ENCODE assay signal across 10 cellular contexts in genomic region chr15:60575995-60576394, GRCh38.
DNase-seq lines count a peak whose midpoint lies in the region; ATAC-seq, FAIRE-seq and TF ChIP-seq lines count a peak whose summit lies in the region.
"Had no signal": no experiment of that assay in that cellular context is flagged by ENCODE, and none has a peak within 500 bp of the region (broad histone marks: within the 10 kb centered on the region; RNA-seq: fewer than 3 reads in every experiment).

No MANE protein-coding gene starts in this region.

- peaks cover 22% of the 10 kb centered on the region for H3K36me3 Mint-ChIP-seq in activated T-helper 2 cell treated with anti-CD3 and anti-CD28 coated beads, Interferon-gamma antibody, Interleukin-2, Interleukin-4, amounts not matched to agents 10 μg/mL and 5 μg/mL and 100 μg/mL, durations not matched to agents 14 hours and 24 hours and 36 hours (ENCODE audit: low read depth)

- POLR2A ChIA-PET in A549 (lab: Yijun Ruan, JAX), result no interaction called here

- H3K27ac ChIP-seq in A549, result no peak overlapping the region

- ATAC-seq in A549 (peak; percentile 81 to 84), left lobe of liver (peak; percentile 81), GM18868 (IDR thresholded peaks at IDR 0.05; ENCODE audit: unreplicated experiment) (no peak)

- in situ Hi-C loops in GM13976 (cut with MboI; ENCODE audit: low sequenced_read_pairs, unreplicated experiment), result loop anchor here (25.0 kb wide), 1 partner anchor 1261 kb away; no protein-coding TSS in a partner anchor

- 16% methylated on average over 3 of the region's 3 CpGs for WGBS in A549 (ENCODE audit: missing lambda C conversion rate)

- H3K4me3 Mint-ChIP-seq in activated T-helper 2 cell treated with anti-CD3 and anti-CD28 coated beads, Interferon-gamma antibody, Interleukin-2, Interleukin-4, amounts not matched to agents 10 μg/mL and 5 μg/mL and 100 μg/mL, durations not matched to agents 14 hours and 24 hours and 36 hours (ENCODE audit: low read depth), result no peak overlapping the region

- TF ChIP-seq CTCF in A549 (IDR thresholded peaks at IDR 0.05), result no peak
- TF ChIP-seq CTCF in GM13976 (IDR thresholded peaks at IDR 0.05; ENCODE audit: borderline replicate concordance, control extremely low read depth, extremely low read depth, insufficient read depth, missing control alignments), result no peak

- peak; percentile 10 to 30 for DNase-seq in A549 (ENCODE audit: low read depth in 1 of 2, low spot score in 1 of 2)
- DNase-seq in GM12891 (ENCODE audit: insufficient read length, low spot score), result no peak
- DNase-seq in activated T-helper 2 cell treated with anti-CD3 and anti-CD28 coated beads, Interferon-gamma antibody, Interleukin-2, Interleukin-4, amounts not matched to agents 10 μg/mL and 5 μg/mL and 100 μg/mL, durations not matched to agents 14 hours and 24 hours and 36 hours (ENCODE audit: low spot score), result no peak
- DNase-seq in left lobe of liver (ENCODE audit: low spot score), result no peak
- no peak for DNase-seq in AML-193 (lab: John Stamatoyannopoulos, UW)
- no peak for DNase-seq in frontal cortex (ENCODE audit: low spot score in 2 of 2)
- no peak for DNase-seq in GM13976 (ENCODE audit: low spot score)
- DNase-seq: head of caudate nucleus, NCI-H524 had no signal

- H3K27me3 Mint-ChIP-seq in activated T-helper 2 cell treated with anti-CD3 and anti-CD28 coated beads, Interferon-gamma antibody, Interleukin-2, Interleukin-4, amounts not matched to agents 10 μg/mL and 5 μg/mL and 100 μg/mL, durations not matched to agents 14 hours and 24 hours and 36 hours (ENCODE audit: low read depth), result no peaks in the 10 kb centered on the region

- FAIRE-seq in A549 (lab: Jason Lieb, UNC) (peak; percentile 84), GM12891 (lab: Jason Lieb, UNC) (peak; percentile 76), frontal cortex (lab: Jason Lieb, UNC) (no peak)

- intact Hi-C loops in activated T-helper 2 cell treated with anti-CD3 and anti-CD28 coated beads, Interferon-gamma antibody, Interleukin-2, Interleukin-4, amounts not matched to agents 10 μg/mL and 5 μg/mL and 100 μg/mL, durations not matched to agents 14 hours and 24 hours and 36 hours (cut with micrococcal nuclease), result no loop called here

- peaks cover 19% of the 10 kb centered on the region for H3K4me1 ChIP-seq in A549

- H3K27ac Mint-ChIP-seq in activated T-helper 2 cell treated with anti-CD3 and anti-CD28 coated beads, Interferon-gamma antibody, Interleukin-2, Interleukin-4, amounts not matched to agents 10 μg/mL and 5 μg/mL and 100 μg/mL, durations not matched to agents 14 hours and 24 hours and 36 hours, result peak overlapping the region; percentile 42

- CTCF ChIA-PET in A549 (lab: Yijun Ruan, JAX), result interaction anchor here (0.6 to 3.9 kb wide), 3 partner anchors 9 to 341 kb away, joined by 3 to 21 read pairs (median 12); no protein-coding TSS in a partner anchor

- TF ChIP-seq EP300 in A549 (IDR thresholded peaks at IDR 0.05), result no peak

- H3K4me2 ChIP-seq in A549, result peak overlapping the region; percentile 55

- no peak for TF ChIP-seq RAD21 in A549 (conservative IDR thresholded peaks at IDR 0.05 in 1 of 2, IDR thresholded peaks at IDR 0.05 in 1 of 2)

- H3K9me3 Mint-ChIP-seq in activated T-helper 2 cell treated with anti-CD3 and anti-CD28 coated beads, Interferon-gamma antibody, Interleukin-2, Interleukin-4, amounts not matched to agents 10 μg/mL and 5 μg/mL and 100 μg/mL, durations not matched to agents 14 hours and 24 hours and 36 hours, result no peaks in the 10 kb centered on the region

- no peak for TF ChIP-seq POLR2A in A549 (IDR thresholded peaks at IDR 0.05; ENCODE audit: low read length)
- TF ChIP-seq POLR2A in GM12891 (IDR thresholded peaks at IDR 0.05; ENCODE audit: low read depth, low read length), result no peak

- H3K9me3 ChIP-seq in A549, result no peaks in the 10 kb centered on the region

- no peak overlapping the region for H3K4me3 ChIP-seq in A549

- H3K4me1 Mint-ChIP-seq in activated T-helper 2 cell treated with anti-CD3 and anti-CD28 coated beads, Interferon-gamma antibody, Interleukin-2, Interleukin-4, amounts not matched to agents 10 μg/mL and 5 μg/mL and 100 μg/mL, durations not matched to agents 14 hours and 24 hours and 36 hours (ENCODE audit: low read depth), result peaks cover 63% of the 10 kb centered on the region

TF ChIP-seq in A549, 52 proteins besides CTCF, POLR2A, EP300 and RAD21:
- no peak for TF ChIP-seq ELK1 (IDR thresholded peaks at IDR 0.05; ENCODE audit: low read depth, low read length)
- TF ChIP-seq ZC3H11A (IDR thresholded peaks at IDR 0.05), result no peak
- TF ChIP-seq HOXB13 (CRISPR knock-in tag; IDR thresholded peaks at IDR 0.05; ENCODE audit: low read depth), result no peak
- TF ChIP-seq POLR2AphosphoS2 (conservative IDR thresholded peaks at IDR 0.05; ENCODE audit: low read length), result no peak
- no peak for TF ChIP-seq SREBF2 (IDR thresholded peaks at IDR 0.05)
- TF ChIP-seq CEBPB (IDR thresholded peaks at IDR 0.05), result peak; percentile 72 to 91; a peak in 3 of 4 replicates
- no peak for TF ChIP-seq RNF2 (IDR thresholded peaks at IDR 0.05; ENCODE audit: borderline replicate concordance, low read depth)
- no peak for TF ChIP-seq EHMT2 (IDR thresholded peaks at IDR 0.05; ENCODE audit: low read depth)

TF ChIP-seq in GM12891, 5 proteins besides CTCF, POLR2A, EP300 and RAD21:
- TF ChIP-seq POU2F2 (IDR thresholded peaks at IDR 0.05; ENCODE audit: low read depth, low read length) (no peak), TAF1 (IDR thresholded peaks at IDR 0.05; ENCODE audit: low read depth, low read length) (no peak), SPI1 (IDR thresholded peaks at IDR 0.05; ENCODE audit: low read depth, low read length) (no peak), PAX5 (IDR thresholded peaks at IDR 0.05; ENCODE audit: insufficient read depth, low read length, severe bottlenecking) (no peak), POLR2AphosphoS5 (IDR thresholded peaks at IDR 0.05; ENCODE audit: low read depth, low read length) (no peak)

Comparison
In these comparisons a context has a peak if more than half of its experiments do, and no peak if none do; other contexts are left out.
1. DNase-seq: peak in A549 (2 of 2); none in GM12891 (single experiment), activated T-helper 2 cell treated with anti-CD3 and anti-CD28 coated beads, Interferon-gamma antibody, Interleukin-2, Interleukin-4, amounts not matched to agents 10 μg/mL and 5 μg/mL and 100 μg/mL, durations not matched to agents 14 hours and 24 hours and 36 hours (single experiment), left lobe of liver (single experiment), AML-193 (0 of 2), frontal cortex (0 of 2) and GM13976 (single experiment).